Comparison of ENCODE assay signal across 21 cellular contexts in the genomic region with DNA sequence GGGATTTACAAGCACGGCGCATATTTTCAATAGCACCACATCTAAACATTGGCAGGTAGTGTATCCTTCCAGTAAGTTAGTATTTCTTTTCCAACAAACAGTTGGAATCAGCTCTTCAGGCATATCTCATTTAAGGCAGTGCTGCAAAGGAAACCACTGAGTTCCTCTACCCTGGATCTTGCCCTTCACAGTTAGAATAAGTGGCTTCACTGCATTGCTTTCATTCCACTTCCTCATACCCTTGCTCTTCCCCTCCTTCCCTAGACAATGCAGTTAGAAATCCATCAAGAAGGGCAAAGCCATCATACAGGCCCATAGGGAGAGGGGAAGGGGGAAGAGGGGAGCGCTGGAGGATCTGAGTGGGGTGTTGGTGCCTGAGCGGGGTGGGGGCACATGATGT.
"Had no signal": no experiment of that assay in that cellular context is flagged by ENCODE, and none has a peak within 500 bp of the region (broad histone marks: within the 10 kb centered on the region; RNA-seq: fewer than 3 reads in every experiment).

No MANE protein-coding gene starts in this region.

- DNase-seq: cortex of kidney; dorsolateral prefrontal cortex; effector CD8-positive, alpha-beta T cell; gastrocnemius medialis; heart right ventricle; hypothalamus; kidney glomerular epithelial cell; mucosa of descending colon; naive thymus-derived CD8-positive, alpha-beta T cell; psoas muscle; retina; sigmoid colon; stimulated activated CD4-positive, alpha-beta T cell treated with anti-CD3 and anti-CD28 coated beads, Interleukin-2, amount 100 ng/mL, for 24 hours; stimulated activated CD4-positive, alpha-beta T cell treated with anti-CD3 and anti-CD28 coated beads, Interleukin-4, amount 100 ng/mL, for 4 hours; stimulated activated naive CD4-positive, alpha-beta T cell; stomach; substantia nigra; trophoblast cell had no signal

- H3K27ac ChIP-seq: dorsolateral prefrontal cortex, gastrocnemius medialis, heart right ventricle, neutrophil, psoas muscle, sigmoid colon, skin epidermis, stomach had no signal

- H3K27me3 ChIP-seq: gastrocnemius medialis, sigmoid colon, stomach had no signal

- ATAC-seq: esophagus mucosa; gastrocnemius medialis; heart right ventricle; mucosa of descending colon; naive thymus-derived CD8-positive, alpha-beta T cell; psoas muscle had no signal

- H3K4me1 ChIP-seq: gastrocnemius medialis, heart right ventricle, psoas muscle, sigmoid colon, stomach had no signal

- H3K9me3 ChIP-seq: gastrocnemius medialis, heart right ventricle, mucosa of descending colon, neutrophil, psoas muscle, sigmoid colon, stomach had no signal

- H3K4me3 ChIP-seq: dorsolateral prefrontal cortex, gastrocnemius medialis, heart right ventricle, mucosa of descending colon, psoas muscle, sigmoid colon, skin epidermis, stomach had no signal

- H3K36me3 ChIP-seq: gastrocnemius medialis, heart right ventricle, neutrophil, sigmoid colon, stomach had no signal
